25 cellular contexts compared by ENCODE assay signal in genomic region chr2:234577191-234577590, GRCh38.
"Had no signal": no experiment of that assay in that cellular context is flagged by ENCODE, and none has a peak within 500 bp of the region (broad histone marks: within the 10 kb centered on the region; RNA-seq: fewer than 3 reads in every experiment).

No MANE protein-coding gene starts in this region.

- H3K9me3 ChIP-seq: body of pancreas, heart left ventricle, sigmoid colon, upper lobe of left lung had no signal

- DNase-seq: activated CD4-positive, alpha-beta memory T cell treated with anti-CD3 and anti-CD28 coated beads for 36 hours; activated CD4-positive, alpha-beta T cell treated with anti-CD3 and anti-CD28 coated beads for 4 hours; activated CD4-positive, CD25-positive, alpha-beta regulatory T cell; activated gamma-delta T cell treated with Interleukin-2 at 50 U/mL for 16 hours; activated T-cell treated with anti-CD3 and anti-CD28 coated beads for 4 hours; anterior cingulate cortex; body of pancreas; cortex of kidney; heart left ventricle; left cardiac atrium; nephron progenitor cell; nucleus accumbens; posterior cingulate gyrus; sigmoid colon; stimulated activated CD4-positive, alpha-beta T cell treated with anti-CD3 and anti-CD28 coated beads, Interleukin-2, amount 100 ng/mL, for 48 hours; stimulated activated CD8-positive, alpha-beta memory T cell treated with anti-CD3 and anti-CD28 coated beads, Interleukin-4, amount 100 ng/mL, for 48 hours; stimulated activated naive CD8-positive, alpha-beta T cell treated with anti-CD3 and anti-CD28 coated beads, Interleukin-15, Interleukin-2, amounts not matched to agents 100 U/mL and 50 U/mL, for 24 hours; T1000; upper lobe of left lung had no signal

- H3K4me2 ChIP-seq: smooth muscle cell had no signal

- H3K36me3 ChIP-seq: cardiac muscle cell, heart left ventricle, sigmoid colon, upper lobe of left lung had no signal

- H3K4me3 ChIP-seq: body of pancreas, cardiac muscle cell, heart left ventricle, sigmoid colon, smooth muscle cell, upper lobe of left lung had no signal

- H3K4me1 ChIP-seq: body of pancreas, sigmoid colon, upper lobe of left lung had no signal

- H3K4me3 Mint-ChIP-seq: activated CD4-positive, alpha-beta memory T cell treated with anti-CD3 and anti-CD28 coated beads for 36 hours; activated naive CD4-positive, alpha-beta T cell treated with anti-CD3 and anti-CD28 coated beads, Interleukin-2, amount 50 U/mL, for 24 hours; activated T-helper 1 cell treated with anti-CD3 and anti-CD28 coated beads, Interleukin-12 subunit alpha, Interleukin-12 subunit beta, Interleukin-2, Interleukin-4 antibody, amounts not matched to agents 30 ng/mL and 10 ng/mL and 1 ng/mL, durations not matched to agents 14 hours and 24 hours and 36 hours; nephron progenitor cell; T-helper 1 cell treated with Interleukin-12 subunit alpha and Interleukin-12 subunit beta and Interleukin-4 antibody, amounts not matched to agents 30 μg/mL and 1 μg/mL, for 36 hours had no signal

- H3K27ac Mint-ChIP-seq: activated CD4-positive, alpha-beta memory T cell treated with anti-CD3 and anti-CD28 coated beads for 36 hours; activated naive CD4-positive, alpha-beta T cell treated with anti-CD3 and anti-CD28 coated beads, Interleukin-2, amount 50 U/mL, for 24 hours; activated T-helper 1 cell treated with anti-CD3 and anti-CD28 coated beads, Interleukin-12 subunit alpha, Interleukin-12 subunit beta, Interleukin-2, Interleukin-4 antibody, amounts not matched to agents 30 ng/mL and 10 ng/mL and 1 ng/mL, durations not matched to agents 14 hours and 24 hours and 36 hours; nephron progenitor cell; T-helper 1 cell treated with Interleukin-12 subunit alpha and Interleukin-12 subunit beta and Interleukin-4 antibody, amounts not matched to agents 30 μg/mL and 1 μg/mL, for 36 hours had no signal

- H3K4me1 Mint-ChIP-seq: activated naive CD4-positive, alpha-beta T cell treated with anti-CD3 and anti-CD28 coated beads, Interleukin-2, amount 50 U/mL, for 24 hours had no signal

- H3K9me3 Mint-ChIP-seq: activated CD4-positive, alpha-beta memory T cell treated with anti-CD3 and anti-CD28 coated beads for 36 hours; activated naive CD4-positive, alpha-beta T cell treated with anti-CD3 and anti-CD28 coated beads, Interleukin-2, amount 50 U/mL, for 24 hours; activated T-helper 1 cell treated with anti-CD3 and anti-CD28 coated beads, Interleukin-12 subunit alpha, Interleukin-12 subunit beta, Interleukin-2, Interleukin-4 antibody, amounts not matched to agents 30 ng/mL and 10 ng/mL and 1 ng/mL, durations not matched to agents 14 hours and 24 hours and 36 hours; T-helper 1 cell treated with Interleukin-12 subunit alpha and Interleukin-12 subunit beta and Interleukin-4 antibody, amounts not matched to agents 30 μg/mL and 1 μg/mL, for 36 hours had no signal

- H3K27me3 ChIP-seq: body of pancreas, cardiac muscle cell, sigmoid colon, upper lobe of left lung had no signal

- ATAC-seq: body of pancreas; heart left ventricle; left cardiac atrium; stimulated activated naive CD8-positive, alpha-beta T cell treated with anti-CD3 and anti-CD28 coated beads, Interleukin-15, Interleukin-2, amounts not matched to agents 100 U/mL and 50 U/mL, for 24 hours had no signal

- H3K36me3 Mint-ChIP-seq: activated CD4-positive, alpha-beta memory T cell treated with anti-CD3 and anti-CD28 coated beads for 36 hours; activated naive CD4-positive, alpha-beta T cell treated with anti-CD3 and anti-CD28 coated beads, Interleukin-2, amount 50 U/mL, for 24 hours had no signal

- H3K27ac ChIP-seq: body of pancreas, cardiac muscle cell, epithelial cell of prostate, heart left ventricle, sigmoid colon, upper lobe of left lung had no signal
